10 cellular contexts compared by ENCODE assay signal in the genomic region with DNA sequence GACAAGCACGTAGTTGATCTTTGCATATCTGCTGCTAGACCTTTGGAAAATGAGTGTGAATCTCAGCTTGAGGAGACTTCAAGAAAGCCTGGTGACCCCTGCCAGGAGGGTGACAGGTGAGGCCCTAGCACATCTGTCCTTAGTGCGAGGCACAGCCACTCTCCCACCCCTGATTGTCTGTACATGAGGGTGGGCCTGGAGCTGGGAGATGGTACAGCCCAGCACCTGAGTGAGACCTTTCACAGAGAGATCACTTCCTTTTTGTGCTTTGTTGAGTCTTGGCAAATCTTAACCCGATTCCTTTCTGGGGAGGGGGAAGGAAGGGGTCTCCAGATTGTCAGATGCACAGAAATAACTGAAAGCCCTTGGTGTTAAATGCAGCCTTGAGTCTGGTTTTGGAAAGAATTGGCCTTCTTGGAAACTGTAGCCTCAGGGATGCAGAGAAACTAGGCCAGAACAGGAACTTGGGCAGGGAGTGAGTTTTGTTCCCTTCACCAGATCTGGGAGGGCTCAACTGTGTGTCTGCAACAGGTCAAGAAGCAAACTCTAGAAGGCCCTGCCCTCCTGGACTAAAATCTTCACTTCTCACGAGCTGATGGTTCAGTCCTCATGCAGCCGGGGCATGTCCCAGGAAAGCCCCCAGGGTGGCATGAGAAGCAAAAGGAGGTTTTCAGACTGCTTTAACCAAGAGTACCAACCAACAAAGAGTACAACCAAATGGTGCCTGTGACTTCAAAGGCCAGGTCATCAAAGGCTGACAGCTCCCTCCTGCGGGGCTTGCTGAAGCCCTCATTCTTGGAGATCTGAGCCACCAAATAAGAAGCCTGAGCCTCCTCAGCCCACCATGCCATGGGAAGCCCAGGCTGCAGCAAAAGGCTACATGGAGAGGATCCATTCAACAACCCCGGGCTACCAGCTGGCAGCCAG. TPM values are rescaled to one million over a fixed set of nuclear protein-coding genes. Genes with fewer than 3 reads are reported as not detected.
DNase-seq lines count a peak whose midpoint lies in the region; ATAC-seq and TF ChIP-seq lines count a peak whose summit lies in the region.
"Had no signal": no experiment of that assay in that cellular context is flagged by ENCODE, and none has a peak within 500 bp of the region (broad histone marks: within the 10 kb centered on the region; RNA-seq: fewer than 3 reads in every experiment).

No MANE protein-coding gene starts in this region.

- H3K27ac ChIP-seq in HL-60 (replicated peaks) (peak overlapping the region; percentile 47), left ventricle myocardium inferior (replicated peaks) (no peak overlapping the region)

- no peak for TF ChIP-seq CTCF in HL-60 (IDR thresholded peaks at IDR 0.05; ENCODE audit: insufficient read depth, low read length)
- TF ChIP-seq CTCF in left ventricle myocardium inferior (IDR thresholded peaks at IDR 0.05; ENCODE audit: borderline replicate concordance): no peak

- no peaks in the 10 kb centered on the region for H3K4me1 ChIP-seq in left ventricle myocardium inferior

- H3K4me1 Mint-ChIP-seq in activated naive CD4-positive, alpha-beta T cell treated with anti-CD3 and anti-CD28 coated beads for 36 hours (ENCODE audit: low read depth): peaks cover 69% of the 10 kb centered on the region
- peaks cover 63% of the 10 kb centered on the region for H3K4me1 Mint-ChIP-seq in activated naive CD8-positive, alpha-beta T cell treated with anti-CD3 and anti-CD28 coated beads, Interleukin-2, amount 10 ng/mL, durations not matched to agents 7 days and 5 days
- H3K4me1 Mint-ChIP-seq in stimulated activated memory B cell treated with anti-CD40 and anti-IgM and Interleukin-4, amounts not matched to agents 10 μg/mL and 1 μg/mL and 100 μg/mL, for 72 hours: peaks cover 52% of the 10 kb centered on the region

- H3K4me3 Mint-ChIP-seq in activated naive CD4-positive, alpha-beta T cell treated with anti-CD3 and anti-CD28 coated beads for 36 hours: no peak overlapping the region
- peak overlapping the region; percentile 62 for H3K4me3 Mint-ChIP-seq in activated naive CD8-positive, alpha-beta T cell treated with anti-CD3 and anti-CD28 coated beads, Interleukin-2, amount 10 ng/mL, durations not matched to agents 7 days and 5 days
- H3K4me3 Mint-ChIP-seq in stimulated activated memory B cell treated with anti-CD40 and anti-IgM and Interleukin-4, amounts not matched to agents 10 μg/mL and 1 μg/mL and 100 μg/mL, for 72 hours: no peak overlapping the region

- H3K36me3 Mint-ChIP-seq in activated naive CD4-positive, alpha-beta T cell treated with anti-CD3 and anti-CD28 coated beads for 36 hours (ENCODE audit: low read depth): no peaks in the 10 kb centered on the region
- peaks cover 3% of the 10 kb centered on the region for H3K36me3 Mint-ChIP-seq in activated naive CD8-positive, alpha-beta T cell treated with anti-CD3 and anti-CD28 coated beads, Interleukin-2, amount 10 ng/mL, durations not matched to agents 7 days and 5 days
- no peaks in the 10 kb centered on the region for H3K36me3 Mint-ChIP-seq in stimulated activated memory B cell treated with anti-CD40 and anti-IgM and Interleukin-4, amounts not matched to agents 10 μg/mL and 1 μg/mL and 100 μg/mL, for 72 hours

- no peaks in the 10 kb centered on the region for H3K27me3 Mint-ChIP-seq in activated naive CD4-positive, alpha-beta T cell treated with anti-CD3 and anti-CD28 coated beads for 36 hours (ENCODE audit: low read depth)
- no peaks in the 10 kb centered on the region for H3K27me3 Mint-ChIP-seq in activated naive CD8-positive, alpha-beta T cell treated with anti-CD3 and anti-CD28 coated beads, Interleukin-2, amount 10 ng/mL, durations not matched to agents 7 days and 5 days
- H3K27me3 Mint-ChIP-seq in stimulated activated memory B cell treated with anti-CD40 and anti-IgM and Interleukin-4, amounts not matched to agents 10 μg/mL and 1 μg/mL and 100 μg/mL, for 72 hours: no peaks in the 10 kb centered on the region

- H3K9me3 Mint-ChIP-seq in activated naive CD4-positive, alpha-beta T cell treated with anti-CD3 and anti-CD28 coated beads for 36 hours: no peaks in the 10 kb centered on the region
- no peaks in the 10 kb centered on the region for H3K9me3 Mint-ChIP-seq in activated naive CD8-positive, alpha-beta T cell treated with anti-CD3 and anti-CD28 coated beads, Interleukin-2, amount 10 ng/mL, durations not matched to agents 7 days and 5 days
- no peaks in the 10 kb centered on the region for H3K9me3 Mint-ChIP-seq in stimulated activated memory B cell treated with anti-CD40 and anti-IgM and Interleukin-4, amounts not matched to agents 10 μg/mL and 1 μg/mL and 100 μg/mL, for 72 hours

- CTCF ChIA-PET in activated naive CD4-positive, alpha-beta T cell treated with anti-CD3 and anti-CD28 coated beads for 36 hours (lab: Charles Lee): interaction anchor here (1.4 to 3.4 kb wide), 5 partner anchors 11 to 108 kb away, joined by 3 to 15 read pairs (median 4); no protein-coding TSS in a partner anchor

- no peak for ATAC-seq in activated naive CD8-positive, alpha-beta T cell treated with anti-CD3 and anti-CD28 coated beads, Interleukin-2, amount 10 ng/mL, durations not matched to agents 7 days and 5 days (ENCODE audit: low read depth)
- ATAC-seq in stimulated activated memory B cell treated with anti-CD40 and anti-IgM and Interleukin-4, amounts not matched to agents 10 μg/mL and 1 μg/mL and 100 μg/mL, for 72 hours: peak; percentile 32
- no peak for ATAC-seq in HG03196 (IDR thresholded peaks at IDR 0.05; ENCODE audit: unreplicated experiment)

- DNase-seq in activated naive CD4-positive, alpha-beta T cell treated with anti-CD3 and anti-CD28 coated beads for 36 hours: peak; percentile 35
- DNase-seq in activated naive CD4-positive, alpha-beta T cell (lab: John Stamatoyannopoulos, UW): no peak
- peak in 1 of 2 experiments; percentile 55 for DNase-seq in HL-60 (ENCODE audit: low read depth in 1 of 2, low spot score in 1 of 2)
- no peak for DNase-seq in activated naive CD8-positive, alpha-beta T cell treated with anti-CD3 and anti-CD28 coated beads, Interleukin-2, amount 10 ng/mL, durations not matched to agents 7 days and 5 days
- DNase-seq in dermis blood vessel endothelial cell: no peak
- no peak for DNase-seq in left ventricle myocardium inferior
- DNase-seq: NCI-H1092, NCI-H2227 treated with DMSO at 0.1 percent for 48 hours had no signal

- H3K27ac Mint-ChIP-seq in activated naive CD4-positive, alpha-beta T cell treated with anti-CD3 and anti-CD28 coated beads for 36 hours: peak overlapping the region; percentile 32
- H3K27ac Mint-ChIP-seq in activated naive CD8-positive, alpha-beta T cell treated with anti-CD3 and anti-CD28 coated beads, Interleukin-2, amount 10 ng/mL, durations not matched to agents 7 days and 5 days: peak overlapping the region; percentile 93
- peak overlapping the region; percentile 90 for H3K27ac Mint-ChIP-seq in stimulated activated memory B cell treated with anti-CD40 and anti-IgM and Interleukin-4, amounts not matched to agents 10 μg/mL and 1 μg/mL and 100 μg/mL, for 72 hours

- no peaks in the 10 kb centered on the region for H3K36me3 ChIP-seq in left ventricle myocardium inferior

- no peaks in the 10 kb centered on the region for H3K9me3 ChIP-seq in left ventricle myocardium inferior (replicated peaks)

- POLR2A ChIA-PET in activated naive CD8-positive, alpha-beta T cell treated with anti-CD3 and anti-CD28 coated beads, Interleukin-2, amount 10 ng/mL, durations not matched to agents 7 days and 5 days (lab: Charles Lee): interaction anchor here (0.9 to 3.6 kb wide), 11 partner anchors 8 to 74 kb away, joined by 3 to 14 read pairs (median 4); a partner anchor contains a TSS

- H3K27me3 ChIP-seq in HL-60 (ENCODE audit: insufficient read depth, poor library complexity, severe bottlenecking) (no peaks in the 10 kb centered on the region), left ventricle myocardium inferior (ENCODE audit: low read depth) (peaks cover under 1% of the 10 kb centered on the region)

- intact Hi-C loops in activated naive CD4-positive, alpha-beta T cell treated with anti-CD3 and anti-CD28 coated beads for 36 hours (cut with micrococcal nuclease): no loop called here
- intact Hi-C loops in left ventricle myocardium inferior (cut with micrococcal nuclease): no loop called here

- H3K4me3 ChIP-seq in HL-60 (replicated peaks; ENCODE audit: insufficient read depth, low read length): no peak overlapping the region
- H3K4me3 ChIP-seq in left ventricle myocardium inferior: no peak overlapping the region

RNA-seq across cellular contexts. Expression of a gene that starts 20.8 kb away (rescaled TPM):
- 100 to 1,000 TPM; 156 to 160 TPM for total RNA-seq in activated naive CD4-positive, alpha-beta T cell treated with anti-CD3 and anti-CD28 coated beads for 36 hours
- 100 to 1,000 TPM; 370 to 391 TPM for total RNA-seq in activated naive CD8-positive, alpha-beta T cell treated with anti-CD3 and anti-CD28 coated beads, Interleukin-2, amount 10 ng/mL, durations not matched to agents 7 days and 5 days
- total RNA-seq in dermis blood vessel endothelial cell: 2.9 and 8.1 TPM in 2 replicates
- 17.1 TPM for total RNA-seq in left ventricle myocardium inferior

Comparison
In these comparisons a context has a peak if more than half of its experiments do, and no peak if none do; other contexts are left out.
1. H3K27ac Mint-ChIP-seq: peak in every context shown above with its lines; median percentile 93 in activated naive CD8-positive, alpha-beta T cell treated with anti-CD3 and anti-CD28 coated beads, Interleukin-2, amount 10 ng/mL, durations not matched to agents 7 days and 5 days; 90 in stimulated activated memory B cell treated with anti-CD40 and anti-IgM and Interleukin-4, amounts not matched to agents 10 μg/mL and 1 μg/mL and 100 μg/mL, for 72 hours; 32 in activated naive CD4-positive, alpha-beta T cell treated with anti-CD3 and anti-CD28 coated beads for 36 hours.